In the genomic region with DNA sequence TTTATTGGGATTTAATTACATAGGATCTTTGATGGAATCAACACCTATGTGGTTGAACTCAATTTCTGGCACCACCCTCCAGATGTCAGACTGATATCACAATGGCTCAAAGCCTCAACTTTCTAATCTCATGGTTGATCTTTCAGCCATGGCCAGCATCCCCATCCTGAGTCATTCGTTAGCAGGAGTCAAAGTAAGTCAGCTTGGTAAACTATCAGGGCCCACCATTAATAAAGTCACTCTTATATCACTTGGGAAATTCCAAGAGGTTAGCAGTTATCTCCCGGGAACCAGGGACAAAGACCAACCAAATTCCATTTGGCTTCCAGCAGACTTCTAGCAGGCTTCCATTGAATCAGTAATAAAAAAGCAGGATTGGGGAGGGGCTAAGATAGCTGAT, we compare ENCODE assay signal across 2 cellular contexts.
TF ChIP-seq lines count a peak whose summit lies in the region.

No MANE protein-coding gene starts in this region.

TF ChIP-seq in PFSK-1, 5 proteins besides CTCF, POLR2A, EP300 and RAD21 (continued from another document):
- TF ChIP-seq, protein P1, sequence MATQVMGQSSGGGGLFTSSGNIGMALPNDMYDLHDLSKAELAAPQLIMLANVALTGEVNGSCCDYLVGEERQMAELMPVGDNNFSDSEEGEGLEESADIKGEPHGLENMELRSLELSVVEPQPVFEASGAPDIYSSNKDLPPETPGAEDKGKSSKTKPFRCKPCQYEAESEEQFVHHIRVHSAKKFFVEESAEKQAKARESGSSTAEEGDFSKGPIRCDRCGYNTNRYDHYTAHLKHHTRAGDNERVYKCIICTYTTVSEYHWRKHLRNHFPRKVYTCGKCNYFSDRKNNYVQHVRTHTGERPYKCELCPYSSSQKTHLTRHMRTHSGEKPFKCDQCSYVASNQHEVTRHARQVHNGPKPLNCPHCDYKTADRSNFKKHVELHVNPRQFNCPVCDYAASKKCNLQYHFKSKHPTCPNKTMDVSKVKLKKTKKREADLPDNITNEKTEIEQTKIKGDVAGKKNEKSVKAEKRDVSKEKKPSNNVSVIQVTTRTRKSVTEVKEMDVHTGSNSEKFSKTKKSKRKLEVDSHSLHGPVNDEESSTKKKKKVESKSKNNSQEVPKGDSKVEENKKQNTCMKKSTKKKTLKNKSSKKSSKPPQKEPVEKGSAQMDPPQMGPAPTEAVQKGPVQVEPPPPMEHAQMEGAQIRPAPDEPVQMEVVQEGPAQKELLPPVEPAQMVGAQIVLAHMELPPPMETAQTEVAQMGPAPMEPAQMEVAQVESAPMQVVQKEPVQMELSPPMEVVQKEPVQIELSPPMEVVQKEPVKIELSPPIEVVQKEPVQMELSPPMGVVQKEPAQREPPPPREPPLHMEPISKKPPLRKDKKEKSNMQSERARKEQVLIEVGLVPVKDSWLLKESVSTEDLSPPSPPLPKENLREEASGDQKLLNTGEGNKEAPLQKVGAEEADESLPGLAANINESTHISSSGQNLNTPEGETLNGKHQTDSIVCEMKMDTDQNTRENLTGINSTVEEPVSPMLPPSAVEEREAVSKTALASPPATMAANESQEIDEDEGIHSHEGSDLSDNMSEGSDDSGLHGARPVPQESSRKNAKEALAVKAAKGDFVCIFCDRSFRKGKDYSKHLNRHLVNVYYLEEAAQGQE (IDR thresholded peaks at IDR 0.05; ENCODE audit: insufficient read depth in 1 of 2, low read depth in 2 of 2, low read length in 2 of 2) = no peak
- peak; percentile 34; the same call in 1 of the 2 replicates for TF ChIP-seq TAF1 (IDR thresholded peaks at IDR 0.05; ENCODE audit: borderline replicate concordance, insufficient read depth, low read length)
- TF ChIP-seq FOXP2 (optimal IDR thresholded peaks at IDR 0.05; ENCODE audit: borderline replicate concordance, extremely low read depth, extremely low read length, insufficient read depth) = no peak
- peak; percentile 56; the same call in 1 of the 2 replicates for TF ChIP-seq POLR2AphosphoS5 (IDR thresholded peaks at IDR 0.05; ENCODE audit: low read depth, low read length)
TF ChIP-seq in PFSK-1: peak in this region for 2.

TF ChIP-seq in K562, 482 proteins besides CTCF, POLR2A, EP300 and RAD21 (continued from another document):
- TF ChIP-seq, protein P2, sequence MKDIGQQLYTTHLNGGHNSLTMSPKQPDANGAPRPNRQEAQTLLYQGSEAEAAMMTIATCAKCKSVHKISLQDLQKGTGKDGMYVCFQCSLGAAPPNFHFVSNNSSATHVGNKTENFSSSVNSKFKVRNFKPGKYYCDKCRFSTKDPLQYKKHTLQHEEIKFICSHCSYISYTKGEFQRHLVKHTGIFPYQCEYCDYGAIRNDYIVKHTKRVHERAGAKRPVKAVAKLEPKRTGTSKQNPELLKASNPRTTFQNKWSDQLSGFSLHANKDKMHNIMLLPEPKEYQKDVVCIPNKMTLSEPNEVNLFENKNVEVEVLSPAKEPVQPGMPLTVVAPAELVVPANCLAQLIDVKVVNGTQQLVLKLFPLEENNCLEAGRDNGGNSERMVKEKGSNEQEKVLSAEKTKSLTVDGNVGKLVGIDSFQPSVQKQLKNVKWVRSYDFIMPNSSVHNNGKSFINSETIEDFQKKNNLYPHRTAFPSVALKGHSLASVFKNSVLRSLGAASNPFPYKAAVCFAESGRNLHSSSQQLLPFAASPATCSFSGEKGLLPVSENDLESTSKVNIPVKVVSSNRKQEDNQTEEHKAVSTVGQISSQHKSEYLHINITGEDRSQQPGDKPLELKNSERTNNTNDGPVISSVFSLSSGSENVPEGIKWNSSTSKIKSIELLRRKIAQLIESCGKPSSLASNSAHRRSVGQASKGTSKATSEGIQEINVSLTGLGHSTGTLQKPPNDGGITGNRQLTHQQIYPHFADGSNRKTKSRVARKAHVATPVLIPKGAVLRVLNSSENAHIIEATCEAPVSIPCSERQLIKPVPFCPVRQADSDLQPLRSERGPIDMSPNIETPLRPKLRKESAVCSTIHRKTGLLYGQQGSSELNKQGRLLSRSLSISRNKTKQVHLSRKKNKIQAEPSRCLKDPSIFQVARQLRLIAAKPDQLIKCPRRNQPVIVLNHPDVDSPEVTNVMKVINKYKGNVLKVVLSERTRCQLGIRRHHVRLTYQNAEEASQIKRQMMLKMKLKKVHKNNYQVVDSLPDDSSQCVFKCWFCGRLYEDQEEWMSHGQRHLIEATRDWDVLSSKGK (CRISPR knock-in tag; IDR thresholded peaks at IDR 0.05) = no peak
- TF ChIP-seq DPF2 (IDR thresholded peaks at IDR 0.05) (peak; percentile 27; the same call in 1 of the 2 replicates), U2AF2 (optimal IDR thresholded peaks at IDR 0.05; ENCODE audit: low read depth, low read length) (no peak), RCOR1 (IDR thresholded peaks at IDR 0.05; ENCODE audit: borderline replicate concordance in 1 of 2, low read depth in 2 of 2, low read length in 2 of 2) (peak in 1 of 2 experiments; percentile 68; a peak in 2 of 4 replicates), SUPT5H (IDR thresholded peaks at IDR 0.05) (no peak), HDGF (IDR thresholded peaks at IDR 0.05) (no peak), FOXA3 (CRISPR knock-in tag; conservative IDR thresholded peaks at IDR 0.05 in 1 of 2, IDR thresholded peaks at IDR 0.05 in 1 of 2) (no peak), KLF16 (IDR thresholded peaks at IDR 0.05) (no peak), JUN (IDR thresholded peaks at IDR 0.05; ENCODE audit: borderline replicate concordance, low read depth, low read length) (0 out of 2 replicates have a peak, but pooled peaks have one; percentile 7), JUN (CRISPR knock-in tag; IDR thresholded peaks at IDR 0.05; ENCODE audit: borderline replicate concordance) (no peak), ZFPM2 (CRISPR knock-in tag; IDR thresholded peaks at IDR 0.05) (no peak), BHLHE40 (IDR thresholded peaks at IDR 0.05; ENCODE audit: low read length) (no peak), EGR1 (conservative IDR thresholded peaks at IDR 0.05) (no peak), FOXM1 (IDR thresholded peaks at IDR 0.05; ENCODE audit: low read depth) (no peak), FOXM1 (CRISPR knock-in tag; IDR thresholded peaks at IDR 0.05; ENCODE audit: low read depth) (no peak), GATA2 (CRISPR knock-in tag; IDR thresholded peaks at IDR 0.05) (no peak), JUND (IDR thresholded peaks at IDR 0.05; ENCODE audit: borderline replicate concordance, low read depth, low read length) (peak; percentile 65; the same call in 1 of the 2 replicates), JUND (tag; IDR thresholded peaks at IDR 0.05; ENCODE audit: borderline replicate concordance, low read depth, low read length) (peak; percentile 63; the same call in 1 of the 3 replicates), XRCC3 (IDR thresholded peaks at IDR 0.05) (no peak), ZFP1 (CRISPR knock-in tag; IDR thresholded peaks at IDR 0.05) (no peak), ZNF3 (CRISPR knock-in tag; IDR thresholded peaks at IDR 0.05) (no peak), ZNF668 (CRISPR knock-in tag; IDR thresholded peaks at IDR 0.05) (no peak), FOSL1 (tag; conservative IDR thresholded peaks at IDR 0.05) (peak; percentile 85), PTTG1 (tag; IDR thresholded peaks at IDR 0.05; ENCODE audit: low read depth) (no peak), ZKSCAN8 (CRISPR knock-in tag; IDR thresholded peaks at IDR 0.05) (no peak), TFAM (CRISPR knock-in tag; conservative IDR thresholded peaks at IDR 0.05) (no peak), GABPB2 (CRISPR knock-in tag; conservative IDR thresholded peaks at IDR 0.05) (no peak), NFE2 (IDR thresholded peaks at IDR 0.05; ENCODE audit: low read depth) (peak; percentile 47; the same call in 1 of the 2 replicates), CTBP1 (IDR thresholded peaks at IDR 0.05; ENCODE audit: borderline replicate concordance) (peak; percentile 58; the same call in 1 of the 2 replicates), MXI1 (IDR thresholded peaks at IDR 0.05; ENCODE audit: low read depth, low read length) (no peak)
- TF ChIP-seq, protein P3, sequence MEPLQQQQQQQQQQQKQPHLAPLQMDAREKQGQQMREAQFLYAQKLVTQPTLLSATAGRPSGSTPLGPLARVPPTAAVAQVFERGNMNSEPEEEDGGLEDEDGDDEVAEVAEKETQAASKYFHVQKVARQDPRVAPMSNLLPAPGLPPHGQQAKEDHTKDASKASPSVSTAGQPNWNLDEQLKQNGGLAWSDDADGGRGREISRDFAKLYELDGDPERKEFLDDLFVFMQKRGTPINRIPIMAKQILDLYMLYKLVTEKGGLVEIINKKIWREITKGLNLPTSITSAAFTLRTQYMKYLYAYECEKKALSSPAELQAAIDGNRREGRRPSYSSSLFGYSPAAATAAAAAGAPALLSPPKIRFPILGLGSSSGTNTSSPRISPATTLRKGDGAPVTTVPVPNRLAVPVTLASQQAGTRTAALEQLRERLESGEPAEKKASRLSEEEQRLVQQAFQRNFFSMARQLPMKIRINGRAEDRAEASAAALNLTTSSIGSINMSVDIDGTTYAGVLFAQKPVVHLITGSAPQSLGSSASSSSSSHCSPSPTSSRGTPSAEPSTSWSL (CRISPR knock-in tag; IDR thresholded peaks at IDR 0.05; ENCODE audit: borderline replicate concordance) = no peak
- TF ChIP-seq, protein P4, sequence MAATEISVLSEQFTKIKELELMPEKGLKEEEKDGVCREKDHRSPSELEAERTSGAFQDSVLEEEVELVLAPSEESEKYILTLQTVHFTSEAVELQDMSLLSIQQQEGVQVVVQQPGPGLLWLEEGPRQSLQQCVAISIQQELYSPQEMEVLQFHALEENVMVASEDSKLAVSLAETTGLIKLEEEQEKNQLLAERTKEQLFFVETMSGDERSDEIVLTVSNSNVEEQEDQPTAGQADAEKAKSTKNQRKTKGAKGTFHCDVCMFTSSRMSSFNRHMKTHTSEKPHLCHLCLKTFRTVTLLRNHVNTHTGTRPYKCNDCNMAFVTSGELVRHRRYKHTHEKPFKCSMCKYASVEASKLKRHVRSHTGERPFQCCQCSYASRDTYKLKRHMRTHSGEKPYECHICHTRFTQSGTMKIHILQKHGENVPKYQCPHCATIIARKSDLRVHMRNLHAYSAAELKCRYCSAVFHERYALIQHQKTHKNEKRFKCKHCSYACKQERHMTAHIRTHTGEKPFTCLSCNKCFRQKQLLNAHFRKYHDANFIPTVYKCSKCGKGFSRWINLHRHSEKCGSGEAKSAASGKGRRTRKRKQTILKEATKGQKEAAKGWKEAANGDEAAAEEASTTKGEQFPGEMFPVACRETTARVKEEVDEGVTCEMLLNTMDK (IDR thresholded peaks at IDR 0.05; ENCODE audit: borderline replicate concordance, insufficient read depth, low read depth, low read length, poor library complexity, severe bottlenecking) = no peak
- TF ChIP-seq, protein P5, sequence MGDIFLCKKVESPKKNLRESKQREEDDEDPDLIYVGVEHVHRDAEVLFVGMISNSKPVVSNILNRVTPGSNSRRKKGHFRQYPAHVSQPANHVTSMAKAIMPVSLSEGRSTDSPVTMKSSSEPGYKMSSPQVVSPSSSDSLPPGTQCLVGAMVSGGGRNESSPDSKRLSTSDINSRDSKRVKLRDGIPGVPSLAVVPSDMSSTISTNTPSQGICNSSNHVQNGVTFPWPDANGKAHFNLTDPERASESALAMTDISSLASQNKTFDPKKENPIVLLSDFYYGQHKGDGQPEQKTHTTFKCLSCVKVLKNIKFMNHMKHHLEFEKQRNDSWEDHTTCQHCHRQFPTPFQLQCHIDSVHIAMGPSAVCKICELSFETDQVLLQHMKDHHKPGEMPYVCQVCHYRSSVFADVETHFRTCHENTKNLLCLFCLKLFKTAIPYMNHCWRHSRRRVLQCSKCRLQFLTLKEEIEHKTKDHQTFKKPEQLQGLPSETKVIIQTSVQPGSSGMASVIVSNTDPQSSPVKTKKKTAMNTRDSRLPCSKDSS (IDR thresholded peaks at IDR 0.05; ENCODE audit: low read depth, partially characterized antibody) = no peak
- TF ChIP-seq, protein P6, sequence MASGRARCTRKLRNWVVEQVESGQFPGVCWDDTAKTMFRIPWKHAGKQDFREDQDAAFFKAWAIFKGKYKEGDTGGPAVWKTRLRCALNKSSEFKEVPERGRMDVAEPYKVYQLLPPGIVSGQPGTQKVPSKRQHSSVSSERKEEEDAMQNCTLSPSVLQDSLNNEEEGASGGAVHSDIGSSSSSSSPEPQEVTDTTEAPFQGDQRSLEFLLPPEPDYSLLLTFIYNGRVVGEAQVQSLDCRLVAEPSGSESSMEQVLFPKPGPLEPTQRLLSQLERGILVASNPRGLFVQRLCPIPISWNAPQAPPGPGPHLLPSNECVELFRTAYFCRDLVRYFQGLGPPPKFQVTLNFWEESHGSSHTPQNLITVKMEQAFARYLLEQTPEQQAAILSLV (tag; IDR thresholded peaks at IDR 0.05) = no peak
- TF ChIP-seq, protein P7, sequence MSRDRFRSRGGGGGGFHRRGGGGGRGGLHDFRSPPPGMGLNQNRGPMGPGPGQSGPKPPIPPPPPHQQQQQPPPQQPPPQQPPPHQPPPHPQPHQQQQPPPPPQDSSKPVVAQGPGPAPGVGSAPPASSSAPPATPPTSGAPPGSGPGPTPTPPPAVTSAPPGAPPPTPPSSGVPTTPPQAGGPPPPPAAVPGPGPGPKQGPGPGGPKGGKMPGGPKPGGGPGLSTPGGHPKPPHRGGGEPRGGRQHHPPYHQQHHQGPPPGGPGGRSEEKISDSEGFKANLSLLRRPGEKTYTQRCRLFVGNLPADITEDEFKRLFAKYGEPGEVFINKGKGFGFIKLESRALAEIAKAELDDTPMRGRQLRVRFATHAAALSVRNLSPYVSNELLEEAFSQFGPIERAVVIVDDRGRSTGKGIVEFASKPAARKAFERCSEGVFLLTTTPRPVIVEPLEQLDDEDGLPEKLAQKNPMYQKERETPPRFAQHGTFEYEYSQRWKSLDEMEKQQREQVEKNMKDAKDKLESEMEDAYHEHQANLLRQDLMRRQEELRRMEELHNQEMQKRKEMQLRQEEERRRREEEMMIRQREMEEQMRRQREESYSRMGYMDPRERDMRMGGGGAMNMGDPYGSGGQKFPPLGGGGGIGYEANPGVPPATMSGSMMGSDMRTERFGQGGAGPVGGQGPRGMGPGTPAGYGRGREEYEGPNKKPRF (IDR thresholded peaks at IDR 0.05; ENCODE audit: low read depth, low read length) = no peak
- TF ChIP-seq, protein P8, sequence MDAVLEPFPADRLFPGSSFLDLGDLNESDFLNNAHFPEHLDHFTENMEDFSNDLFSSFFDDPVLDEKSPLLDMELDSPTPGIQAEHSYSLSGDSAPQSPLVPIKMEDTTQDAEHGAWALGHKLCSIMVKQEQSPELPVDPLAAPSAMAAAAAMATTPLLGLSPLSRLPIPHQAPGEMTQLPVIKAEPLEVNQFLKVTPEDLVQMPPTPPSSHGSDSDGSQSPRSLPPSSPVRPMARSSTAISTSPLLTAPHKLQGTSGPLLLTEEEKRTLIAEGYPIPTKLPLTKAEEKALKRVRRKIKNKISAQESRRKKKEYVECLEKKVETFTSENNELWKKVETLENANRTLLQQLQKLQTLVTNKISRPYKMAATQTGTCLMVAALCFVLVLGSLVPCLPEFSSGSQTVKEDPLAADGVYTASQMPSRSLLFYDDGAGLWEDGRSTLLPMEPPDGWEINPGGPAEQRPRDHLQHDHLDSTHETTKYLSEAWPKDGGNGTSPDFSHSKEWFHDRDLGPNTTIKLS (IDR thresholded peaks at IDR 0.05; ENCODE audit: borderline replicate concordance, low read depth) = no peak
- TF ChIP-seq, protein P9, sequence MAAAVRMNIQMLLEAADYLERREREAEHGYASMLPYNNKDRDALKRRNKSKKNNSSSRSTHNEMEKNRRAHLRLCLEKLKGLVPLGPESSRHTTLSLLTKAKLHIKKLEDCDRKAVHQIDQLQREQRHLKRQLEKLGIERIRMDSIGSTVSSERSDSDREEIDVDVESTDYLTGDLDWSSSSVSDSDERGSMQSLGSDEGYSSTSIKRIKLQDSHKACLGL (CRISPR knock-in tag; IDR thresholded peaks at IDR 0.05; ENCODE audit: borderline replicate concordance, poor library complexity, severe bottlenecking) = no peak
- TF ChIP-seq, protein P10, sequence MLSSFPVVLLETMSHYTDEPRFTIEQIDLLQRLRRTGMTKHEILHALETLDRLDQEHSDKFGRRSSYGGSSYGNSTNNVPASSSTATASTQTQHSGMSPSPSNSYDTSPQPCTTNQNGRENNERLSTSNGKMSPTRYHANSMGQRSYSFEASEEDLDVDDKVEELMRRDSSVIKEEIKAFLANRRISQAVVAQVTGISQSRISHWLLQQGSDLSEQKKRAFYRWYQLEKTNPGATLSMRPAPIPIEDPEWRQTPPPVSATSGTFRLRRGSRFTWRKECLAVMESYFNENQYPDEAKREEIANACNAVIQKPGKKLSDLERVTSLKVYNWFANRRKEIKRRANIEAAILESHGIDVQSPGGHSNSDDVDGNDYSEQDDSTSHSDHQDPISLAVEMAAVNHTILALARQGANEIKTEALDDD (IDR thresholded peaks at IDR 0.05) = peak; percentile 72
